ENCODE assay signal across 19 cellular contexts in the genomic region with DNA sequence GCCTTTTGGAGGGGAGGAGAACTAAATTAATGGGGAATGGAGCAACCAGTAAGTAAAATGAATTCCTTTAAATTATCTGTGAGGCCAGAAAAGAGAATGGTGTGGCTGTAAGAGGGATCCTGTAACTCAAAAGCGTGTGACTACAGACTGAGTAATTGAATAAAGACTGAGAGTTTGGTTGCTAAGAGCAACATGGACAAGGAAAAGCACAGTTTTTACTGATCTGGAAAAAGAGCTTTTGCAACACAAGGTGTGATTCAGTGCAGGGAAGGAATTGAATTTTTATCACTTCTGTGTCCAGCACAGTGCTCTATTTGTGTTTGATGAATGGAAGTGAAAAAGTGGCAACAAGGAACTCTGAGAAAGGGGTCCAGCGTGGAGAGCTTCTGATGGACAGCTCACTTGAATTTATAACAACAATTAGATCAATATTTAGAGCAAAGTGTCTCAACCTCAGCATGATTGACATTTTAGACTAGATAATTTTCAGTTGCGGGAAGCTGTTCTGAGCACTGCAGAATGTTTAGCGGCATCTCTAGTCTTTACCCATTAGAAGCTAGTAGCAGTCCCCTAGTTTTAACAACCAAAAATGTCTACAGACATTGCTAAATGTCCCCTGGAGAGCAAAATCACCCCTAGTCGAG.
DNase-seq lines count a peak whose midpoint lies in the region; ATAC-seq, FAIRE-seq and TF ChIP-seq lines count a peak whose summit lies in the region.
"Had no signal": no experiment of that assay in that cellular context is flagged by ENCODE, and none has a peak within 500 bp of the region (broad histone marks: within the 10 kb centered on the region; RNA-seq: fewer than 3 reads in every experiment).

No MANE protein-coding gene starts in this region.

- H3K79me2 ChIP-seq in HepG2 (ENCODE audit: insufficient read depth, low read length), result no peaks in the 10 kb centered on the region
- H3K79me2 ChIP-seq: hepatocyte had no signal

- H3K36me3 ChIP-seq in HepG2 (replicated peaks in 1 of 2; ENCODE audit: control insufficient read depth in 1 of 2, insufficient read depth in 2 of 2, low read length in 2 of 2), result no peaks in the 10 kb centered on the region

- POLR2A ChIA-PET in A549 (lab: Yijun Ruan, JAX), result no interaction called here
- POLR2A ChIA-PET in HepG2 (lab: Yijun Ruan, JAX), result no interaction called here

- no peak for FAIRE-seq in A549 (lab: Jason Lieb, UNC)
- peak; percentile 45 for FAIRE-seq in H54 (lab: Jason Lieb, UNC)
- FAIRE-seq in HepG2 (lab: Jason Lieb, UNC), result no peak

- H3K4me1 ChIP-seq in A549 (peaks cover 24% of the 10 kb centered on the region), foreskin keratinocyte (peaks cover 24% of the 10 kb centered on the region), HepG2 (ENCODE audit: insufficient read depth, low read length) (no peaks in the 10 kb centered on the region)

- H2AFZ ChIP-seq in HepG2 (ENCODE audit: low read length), result no peak overlapping the region
- H2AFZ ChIP-seq: GM23338, hepatocyte had no signal

- peak in 1 of 2 experiments; percentile 25 for DNase-seq in A549 (ENCODE audit: low read depth in 1 of 2, low spot score in 1 of 2)
- no peak for DNase-seq in H54 (ENCODE audit: insufficient read length, low spot score)
- DNase-seq in amniotic epithelial cell (ENCODE audit: low read depth), result peak; percentile 65
- DNase-seq in foreskin keratinocyte, result peak; percentile 72 to 85
- DNase-seq in Right ventricle myocardium inferior (ENCODE audit: missing footprints), result no peak
- no peak for DNase-seq in Ammon's horn (ENCODE audit: low spot score)
- DNase-seq in HepG2 (ENCODE audit: low spot score), result no peak
- DNase-seq: activated CD4-positive, alpha-beta T cell treated with anti-CD3 and anti-CD28 coated beads for 48 hours; activated naive CD8-positive, alpha-beta T cell treated with anti-CD3 and anti-CD28 coated beads, Interleukin-2, amount 10 ng/mL, durations not matched to agents 7 days and 5 days; activated T-cell treated with anti-CD3 and anti-CD28 coated beads, Interleukin-2, amount 50 U/mL, for 1 hour; cerebellar nuclear complex; naive thymus-derived CD4-positive, alpha-beta T cell; NCI-H1048; NCI-H2171; SHP77; T1000 had no signal

- in situ Hi-C loops in HepG2 (cut with HindIII; ENCODE audit: extremely low pct_ligation_motif_present, low pct_unique_long_range_greater_than_20kb), result no loop called here

- ATAC-seq in A549 (peak; percentile 60 to 62; a peak in 3 of 6 replicates), foreskin keratinocyte (peak; percentile 88), Right ventricle myocardium inferior (no peak), HG03457 (IDR thresholded peaks at IDR 0.05; ENCODE audit: unreplicated experiment) (no peak), HepG2 (no peak)
- ATAC-seq: GM23338; naive thymus-derived CD4-positive, alpha-beta T cell had no signal

- H3K9ac ChIP-seq in HepG2 (ENCODE audit: insufficient read depth, low read depth, low read length), result no peak overlapping the region

- 0 out of 3 replicates have a peak overlapping the region, but pooled peaks have one; percentile 12 for H3K4me2 ChIP-seq in A549
- no peak overlapping the region for H3K4me2 ChIP-seq in HepG2 (ENCODE audit: low read depth, low read length)
- H3K4me2 ChIP-seq: GM23338, hepatocyte had no signal

- WGBS in A549 (ENCODE audit: missing lambda C conversion rate), result 76% methylated on average over 5 of the region's 5 CpGs
- 20% methylated on average over 5 of the region's 5 CpGs for WGBS in HepG2 (ENCODE audit: low lambda C conversion rate)

- no peak overlapping the region for H3K4me3 ChIP-seq in A549
- H3K4me3 ChIP-seq in HepG2 (replicated peaks in 1 of 3; ENCODE audit: insufficient read depth in 1 of 3, low read depth in 2 of 3, low read length in 3 of 3), result no peak overlapping the region
- H3K4me3 ChIP-seq: GM23338, hepatocyte had no signal

- TF ChIP-seq EP300 in A549 (IDR thresholded peaks at IDR 0.05) (no peak), HepG2 (IDR thresholded peaks at IDR 0.05; ENCODE audit: low read depth in 2 of 2, low read length in 2 of 2) (no peak), HepG2 (CRISPR knock-in tag; IDR thresholded peaks at IDR 0.05; ENCODE audit: borderline replicate concordance) (no peak)

- no TSS peak for BruUV-seq in HepG2 (replicated peaks; lab: Mats Ljungman, UMichigan)

- TF ChIP-seq RAD21 in A549 (conservative IDR thresholded peaks at IDR 0.05 in 1 of 2, IDR thresholded peaks at IDR 0.05 in 1 of 2) (no peak), HepG2 (CRISPR knock-in tag; IDR thresholded peaks at IDR 0.05) (no peak)

- H3K27ac ChIP-seq in A549 (peak overlapping the region in 1 of 2 experiments; percentile 40; a peak in 2 of 6 replicates), foreskin keratinocyte (no peak overlapping the region), HepG2 (ENCODE audit: extremely low read length, insufficient read depth, low read length) (no peak overlapping the region)
- H3K27ac ChIP-seq: hepatocyte had no signal

- H3K9me3 ChIP-seq in A549 (no peaks in the 10 kb centered on the region), HepG2 (ENCODE audit: low read length) (no peaks in the 10 kb centered on the region)

- CTCF ChIA-PET in A549 (lab: Yijun Ruan, JAX), result interaction anchor here (1.1 to 1.6 kb wide), 2 partner anchors 16 to 70 kb away, joined by 3 read pairs; no protein-coding TSS in a partner anchor
- CTCF ChIA-PET in HepG2 (lab: Yijun Ruan, JAX; ENCODE audit: low intra/inter-chr PET ratio, low total read pairs), result no interaction called here

- H3K27me3 ChIP-seq in foreskin keratinocyte, result peaks cover 3% of the 10 kb centered on the region
- no peaks in the 10 kb centered on the region; a peak in 1 of 5 replicates for H3K27me3 ChIP-seq in HepG2 (ENCODE audit: control insufficient read depth in 1 of 2, insufficient read depth in 2 of 2, low read length in 2 of 2)
- H3K27me3 ChIP-seq: hepatocyte had no signal

- H4K20me1 ChIP-seq in HepG2 (ENCODE audit: insufficient read depth, low read length), result no peaks in the 10 kb centered on the region

- TF ChIP-seq CTCF in A549 (IDR thresholded peaks at IDR 0.05) (no peak), foreskin keratinocyte (conservative IDR thresholded peaks at IDR 0.05) (no peak), HepG2 (CRISPR knock-in tag; IDR thresholded peaks at IDR 0.05) (no peak)

- intact Hi-C loops in Right ventricle myocardium inferior (cut with DNase I) (no loop called here), HepG2 (cut with micrococcal nuclease; ENCODE audit: unreplicated experiment) (no loop called here)

- TF ChIP-seq POLR2A in A549 (IDR thresholded peaks at IDR 0.05; ENCODE audit: low read length) (no peak), H54 (IDR thresholded peaks at IDR 0.05; ENCODE audit: low read depth, low read length) (no peak), HepG2 (IDR thresholded peaks at IDR 0.05; ENCODE audit: insufficient read depth in 1 of 2, low read depth in 2 of 2, low read length in 2 of 2) (no peak)

TF ChIP-seq in A549, 52 proteins besides CTCF, POLR2A, EP300 and RAD21:
- TF ChIP-seq HEYL (CRISPR knock-in tag; IDR thresholded peaks at IDR 0.05), result no peak

TF ChIP-seq in HepG2, 621 proteins besides CTCF, POLR2A, EP300 and RAD21:
- TF ChIP-seq SIX1 (CRISPR knock-in tag; IDR thresholded peaks at IDR 0.05; ENCODE audit: borderline replicate concordance) (no peak), JUN (CRISPR knock-in tag; IDR thresholded peaks at IDR 0.05) (no peak), NCOA2 (CRISPR knock-in tag; IDR thresholded peaks at IDR 0.05) (no peak), HOXA9 (CRISPR knock-in tag; IDR thresholded peaks at IDR 0.05; ENCODE audit: borderline replicate concordance) (no peak), TP53 (CRISPR knock-in tag; conservative IDR thresholded peaks at IDR 0.05) (no peak), CAMTA2 (CRISPR knock-in tag; IDR thresholded peaks at IDR 0.05; ENCODE audit: borderline replicate concordance) (no peak), SRSF4 (IDR thresholded peaks at IDR 0.05; ENCODE audit: low read depth, low read length, poor library complexity, severe bottlenecking) (no peak), ZNF430 (CRISPR knock-in tag; IDR thresholded peaks at IDR 0.05) (no peak), SOX13 (IDR thresholded peaks at IDR 0.05) (no peak), SOX13 (CRISPR knock-in tag; conservative IDR thresholded peaks at IDR 0.05 in 1 of 2, IDR thresholded peaks at IDR 0.05 in 1 of 2) (no peak), ETV6 (CRISPR knock-in tag; conservative IDR thresholded peaks at IDR 0.05) (no peak), ZGPAT (CRISPR knock-in tag; IDR thresholded peaks at IDR 0.05) (no peak), NR2F6 (IDR thresholded peaks at IDR 0.05) (no peak), NR2F6 (CRISPR knock-in tag; IDR thresholded peaks at IDR 0.05) (no peak), ZNF564 (CRISPR knock-in tag; IDR thresholded peaks at IDR 0.05) (no peak)
- TF ChIP-seq, protein P1, sequence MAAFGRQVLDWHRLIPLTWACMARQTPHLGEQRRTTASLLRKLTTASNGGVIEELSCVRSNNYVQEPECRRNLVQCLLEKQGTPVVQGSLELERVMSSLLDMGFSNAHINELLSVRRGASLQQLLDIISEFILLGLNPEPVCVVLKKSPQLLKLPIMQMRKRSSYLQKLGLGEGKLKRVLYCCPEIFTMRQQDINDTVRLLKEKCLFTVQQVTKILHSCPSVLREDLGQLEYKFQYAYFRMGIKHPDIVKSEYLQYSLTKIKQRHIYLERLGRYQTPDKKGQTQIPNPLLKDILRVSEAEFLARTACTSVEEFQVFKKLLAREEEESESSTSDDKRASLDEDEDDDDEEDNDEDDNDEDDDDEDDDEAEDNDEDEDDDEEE (CRISPR knock-in tag; IDR thresholded peaks at IDR 0.05), result no peak
- TF ChIP-seq, protein P2, sequence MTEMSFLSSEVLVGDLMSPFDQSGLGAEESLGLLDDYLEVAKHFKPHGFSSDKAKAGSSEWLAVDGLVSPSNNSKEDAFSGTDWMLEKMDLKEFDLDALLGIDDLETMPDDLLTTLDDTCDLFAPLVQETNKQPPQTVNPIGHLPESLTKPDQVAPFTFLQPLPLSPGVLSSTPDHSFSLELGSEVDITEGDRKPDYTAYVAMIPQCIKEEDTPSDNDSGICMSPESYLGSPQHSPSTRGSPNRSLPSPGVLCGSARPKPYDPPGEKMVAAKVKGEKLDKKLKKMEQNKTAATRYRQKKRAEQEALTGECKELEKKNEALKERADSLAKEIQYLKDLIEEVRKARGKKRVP (CRISPR knock-in tag; IDR thresholded peaks at IDR 0.05), result no peak

Comparison
In these comparisons a context has a peak if more than half of its experiments do, and no peak if none do; other contexts are left out.
1. ATAC-seq: peak in A549 (2 of 2) and foreskin keratinocyte (single experiment); none in Right ventricle myocardium inferior (single experiment), HG03457 (single experiment) and HepG2 (single experiment).
2. DNase-seq: peak in amniotic epithelial cell (single experiment) and foreskin keratinocyte (2 of 2); none in H54 (single experiment), Right ventricle myocardium inferior (single experiment), Ammon's horn (single experiment) and HepG2 (single experiment).